ENCODE assay signal across 8 cellular contexts in genomic region chr1:28258628-28259251, GRCh38. TPM values are rescaled to one million over a fixed set of nuclear protein-coding genes. Genes with fewer than 3 reads are reported as not detected.
DNase-seq lines count a peak whose midpoint lies in the region; ATAC-seq, FAIRE-seq and TF ChIP-seq lines count a peak whose summit lies in the region.

No MANE protein-coding gene starts in this region.

- H3K4me1 ChIP-seq in BE2C (no peaks in the 10 kb centered on the region), HUES64 (ENCODE audit: insufficient read depth, low read length) (peaks cover 9% of the 10 kb centered on the region; the same call in 1 of the 2 replicates), mucosa of stomach (ENCODE audit: control insufficient read depth, insufficient read depth, low read length) (peaks cover 16% of the 10 kb centered on the region)

- 53% methylated on average over 12 of the region's 12 CpGs for WGBS in HUES64

- H3K4me1 Mint-ChIP-seq in brain = peaks cover 43% of the 10 kb centered on the region

- no peak overlapping the region for H3K27ac ChIP-seq in HUES64 (ENCODE audit: low read depth, low read length)

- H3K36me3 ChIP-seq in BE2C = no peaks in the 10 kb centered on the region; the same call in 1 of the 2 replicates
- no peaks in the 10 kb centered on the region for H3K36me3 ChIP-seq in HUES64 (ENCODE audit: insufficient read depth, low read length)
- H3K36me3 ChIP-seq in mucosa of stomach (ENCODE audit: control insufficient read depth, insufficient read depth, low read length) = no peaks in the 10 kb centered on the region

- peaks cover 32% of the 10 kb centered on the region for H3K27me3 Mint-ChIP-seq in brain

- H3K4me3 ChIP-seq in BE2C (ENCODE audit: low read depth, low read length) (peak overlapping the region; percentile 32), HUES64 (ENCODE audit: low read length) (peak overlapping the region; percentile 76; the same call in 1 of the 2 replicates), mucosa of stomach (ENCODE audit: low read length) (peak overlapping the region; percentile 71)

- TF ChIP-seq CTCF in BE2C (IDR thresholded peaks at IDR 0.05; ENCODE audit: low read depth, low read length) (no peak), brain (conservative IDR thresholded peaks at IDR 0.05) (no peak)

- DNase-seq in BE2C = no peak
- DNase-seq in frontal cortex (ENCODE audit: low spot score in 2 of 2) = no peak
- DNase-seq in Ammon's horn (ENCODE audit: low spot score) = no peak

- no peak for ATAC-seq in esophagus mucosa
- ATAC-seq in GM18520 (IDR thresholded peaks at IDR 0.05; ENCODE audit: unreplicated experiment) = no peak

- no peak for FAIRE-seq in frontal cortex (lab: Jason Lieb, UNC)

- H3K36me3 Mint-ChIP-seq in brain = peaks cover 10% of the 10 kb centered on the region

- peak overlapping the region; percentile 87 to 92 (median 87) for H3K4me3 Mint-ChIP-seq in brain

- peak overlapping the region; percentile 35 to 92 (median 81) for H3K27ac Mint-ChIP-seq in brain

- H3K27me3 ChIP-seq in BE2C = no peaks in the 10 kb centered on the region
- H3K27me3 ChIP-seq in HUES64 (ENCODE audit: insufficient read depth, low read length) = no peaks in the 10 kb centered on the region
- H3K27me3 ChIP-seq in mucosa of stomach (ENCODE audit: control insufficient read depth, insufficient read depth, low read length) = no peaks in the 10 kb centered on the region

- peaks cover 0 to 2% (median 0%) of the 10 kb centered on the region in 5 experiments for H3K9me3 Mint-ChIP-seq in brain

- H3K9me3 ChIP-seq in BE2C = no peaks in the 10 kb centered on the region
- H3K9me3 ChIP-seq in HUES64 (ENCODE audit: insufficient read depth, low read depth, low read length) = no peaks in the 10 kb centered on the region
- H3K9me3 ChIP-seq in mucosa of stomach (ENCODE audit: control insufficient read depth, low read length) = no peaks in the 10 kb centered on the region

- H3K9ac ChIP-seq in HUES64 (ENCODE audit: low read depth, low read length) (no peak overlapping the region), mucosa of stomach (ENCODE audit: low read length) (peak overlapping the region; percentile 80)

RNA-seq across cellular contexts. Expression of gene SESN2, which starts 0.6 kb away (rescaled TPM):
- 15.3 TPM for polyA plus RNA-seq in BE2C (2012; ENCODE audit: insufficient read depth, insufficient read length, low read depth)
- 12.8 TPM for polyA plus RNA-seq in HUES64 (2013, experiment 1 of 2)
- 13.9 TPM for polyA plus RNA-seq in HUES64 (2013, experiment 2 of 2)
- polyA plus RNA-seq in brain (ENCODE audit: insufficient read depth, low read depth, low replicate concordance) = 12.4 TPM
- 26.2 TPM for total RNA-seq in esophagus mucosa
- 4.5 TPM for total RNA-seq in frontal cortex

RNA-seq across cellular contexts. Expression of gene ATP5IF1, which starts 22.8 kb away (rescaled TPM):
- 262 TPM for polyA plus RNA-seq in BE2C (2012; ENCODE audit: insufficient read depth, insufficient read length, low read depth)
- polyA plus RNA-seq in HUES64 (2013, experiment 1 of 2) = 330 TPM
- polyA plus RNA-seq in HUES64 (2013, experiment 2 of 2) = 382 TPM
- 273 TPM for polyA plus RNA-seq in brain (ENCODE audit: insufficient read depth, low read depth, low replicate concordance)
- total RNA-seq in esophagus mucosa (119 TPM), frontal cortex (67.7 TPM)

RNA-seq across cellular contexts. Expression of gene DNAJC8, which starts 25.9 kb away (rescaled TPM):
- 71.2 TPM for polyA plus RNA-seq in BE2C (2012; ENCODE audit: insufficient read depth, insufficient read length, low read depth)
- polyA plus RNA-seq in HUES64 (2013, experiment 1 of 2) = 151 TPM
- 160 TPM for polyA plus RNA-seq in HUES64 (2013, experiment 2 of 2)
- 119 TPM for polyA plus RNA-seq in brain (ENCODE audit: insufficient read depth, low read depth, low replicate concordance)
- total RNA-seq in esophagus mucosa (45.8 TPM), frontal cortex (56.3 TPM)
